12 cellular contexts compared by ENCODE assay signal in genomic region chr2:86140969-86141392, GRCh38. TPM values are rescaled to one million over a fixed set of nuclear protein-coding genes. Genes with fewer than 3 reads are reported as not detected.
DNase-seq lines count a peak whose midpoint lies in the region; ATAC-seq and TF ChIP-seq lines count a peak whose summit lies in the region.
"Had no signal": no experiment of that assay in that cellular context is flagged by ENCODE, and none has a peak within 500 bp of the region (broad histone marks: within the 10 kb centered on the region; RNA-seq: fewer than 3 reads in every experiment).

No MANE protein-coding gene starts in this region.

- no peak for DNase-seq in CD4-positive, alpha-beta T cell
- DNase-seq in activated T-helper 1 cell treated with anti-CD3 and anti-CD28 coated beads, Interleukin-12 subunit alpha, Interleukin-12 subunit beta, Interleukin-2, Interleukin-4 antibody, amounts not matched to agents 30 ng/mL and 10 ng/mL and 1 ng/mL, durations not matched to agents 14 hours and 24 hours and 36 hours (ENCODE audit: low spot score), result no peak
- DNase-seq in memory B cell (ENCODE audit: low spot score in 2 of 2) (no peak), GM10266 (ENCODE audit: extremely low spot score) (no peak)
- DNase-seq in stimulated activated CD4-positive, alpha-beta T cell treated with anti-CD3 and anti-CD28 coated beads, Interleukin-4, amount 100 ng/mL, for 4 hours, result no peak
- DNase-seq: activated T-cell treated with anti-CD3 and anti-CD28 coated beads, Interleukin-2, amount 50 U/mL, for 1 hour; body of pancreas had no signal

- peaks cover 19% of the 10 kb centered on the region for H3K4me1 Mint-ChIP-seq in CD4-positive, alpha-beta T cell (ENCODE audit: low read depth)
- H3K4me1 Mint-ChIP-seq in activated T-helper 1 cell treated with anti-CD3 and anti-CD28 coated beads, Interleukin-12 subunit alpha, Interleukin-12 subunit beta, Interleukin-2, Interleukin-4 antibody, amounts not matched to agents 30 ng/mL and 10 ng/mL and 1 ng/mL, durations not matched to agents 14 hours and 24 hours and 36 hours (ENCODE audit: low read depth), result peaks cover 12% of the 10 kb centered on the region
- H3K4me1 Mint-ChIP-seq in memory B cell, result no peaks in the 10 kb centered on the region
- H3K4me1 Mint-ChIP-seq: neural progenitor cell, WTC11 had no signal

- ATAC-seq in CD4-positive, alpha-beta T cell (ENCODE audit: poor library complexity), result no peak
- ATAC-seq in memory B cell (ENCODE audit: low read depth) (no peak), HG03039 (IDR thresholded peaks at IDR 0.05; ENCODE audit: unreplicated experiment) (no peak)
- ATAC-seq: body of pancreas, WTC11 had no signal

- no peaks in the 10 kb centered on the region for H3K9me3 ChIP-seq in CD4-positive, alpha-beta T cell (ENCODE audit: control insufficient read depth, low read length)
- H3K9me3 ChIP-seq: body of pancreas had no signal

- H3K9me3 Mint-ChIP-seq in CD4-positive, alpha-beta T cell, result no peaks in the 10 kb centered on the region
- H3K9me3 Mint-ChIP-seq in activated T-helper 1 cell treated with anti-CD3 and anti-CD28 coated beads, Interleukin-12 subunit alpha, Interleukin-12 subunit beta, Interleukin-2, Interleukin-4 antibody, amounts not matched to agents 30 ng/mL and 10 ng/mL and 1 ng/mL, durations not matched to agents 14 hours and 24 hours and 36 hours, result no peaks in the 10 kb centered on the region
- H3K9me3 Mint-ChIP-seq in memory B cell, result no peaks in the 10 kb centered on the region
- H3K9me3 Mint-ChIP-seq: neural progenitor cell, WTC11 had no signal

- peak overlapping the region; percentile 14; the same call in 1 of the 2 replicates for H3K27ac ChIP-seq in 22Rv1
- no peak overlapping the region for H3K27ac ChIP-seq in CD4-positive, alpha-beta T cell (ENCODE audit: low read depth, low read length)
- H3K27ac ChIP-seq: body of pancreas, neural progenitor cell, skin epidermis had no signal

- H3K27ac Mint-ChIP-seq in CD4-positive, alpha-beta T cell, result peak overlapping the region; percentile 42
- peak overlapping the region; percentile 29 for H3K27ac Mint-ChIP-seq in activated T-helper 1 cell treated with anti-CD3 and anti-CD28 coated beads, Interleukin-12 subunit alpha, Interleukin-12 subunit beta, Interleukin-2, Interleukin-4 antibody, amounts not matched to agents 30 ng/mL and 10 ng/mL and 1 ng/mL, durations not matched to agents 14 hours and 24 hours and 36 hours
- H3K27ac Mint-ChIP-seq in memory B cell, result peak overlapping the region; percentile 38
- H3K27ac Mint-ChIP-seq: neural progenitor cell had no signal

- POLR2A ChIA-PET in CD4-positive, alpha-beta T cell (lab: Charles Lee), result interaction anchor here (0.9 kb wide), 1 partner anchor 35 kb away, joined by 3 read pairs; the partner anchor contains the start of genes POLR1A and PTCD3

- CTCF ChIA-PET in CD4-positive, alpha-beta T cell (lab: Charles Lee), result no interaction called here

- H3K36me3 Mint-ChIP-seq in CD4-positive, alpha-beta T cell (ENCODE audit: low read depth), result peaks cover 96% of the 10 kb centered on the region
- peaks cover 64% of the 10 kb centered on the region for H3K36me3 Mint-ChIP-seq in activated T-helper 1 cell treated with anti-CD3 and anti-CD28 coated beads, Interleukin-12 subunit alpha, Interleukin-12 subunit beta, Interleukin-2, Interleukin-4 antibody, amounts not matched to agents 30 ng/mL and 10 ng/mL and 1 ng/mL, durations not matched to agents 14 hours and 24 hours and 36 hours (ENCODE audit: low read depth)
- H3K36me3 Mint-ChIP-seq in memory B cell, result peaks cover 28% of the 10 kb centered on the region

- H3K4me3 Mint-ChIP-seq in CD4-positive, alpha-beta T cell, result no peak overlapping the region
- no peak overlapping the region for H3K4me3 Mint-ChIP-seq in activated T-helper 1 cell treated with anti-CD3 and anti-CD28 coated beads, Interleukin-12 subunit alpha, Interleukin-12 subunit beta, Interleukin-2, Interleukin-4 antibody, amounts not matched to agents 30 ng/mL and 10 ng/mL and 1 ng/mL, durations not matched to agents 14 hours and 24 hours and 36 hours
- no peak overlapping the region for H3K4me3 Mint-ChIP-seq in memory B cell
- H3K4me3 Mint-ChIP-seq: neural progenitor cell, WTC11 had no signal

- TF ChIP-seq CTCF in 22Rv1 (IDR thresholded peaks at IDR 0.05) (no peak), GM10266 (IDR thresholded peaks at IDR 0.05; ENCODE audit: control insufficient read depth, insufficient read depth, low read depth, missing control alignments) (no peak)
- no peak for TF ChIP-seq CTCF in CD4-positive, alpha-beta T cell (IDR thresholded peaks at IDR 0.05)

- intact Hi-C loops in CD4-positive, alpha-beta T cell (cut with DNase I, micrococcal nuclease), result no loop called here
- intact Hi-C loops in activated T-helper 1 cell treated with anti-CD3 and anti-CD28 coated beads, Interleukin-12 subunit alpha, Interleukin-12 subunit beta, Interleukin-2, Interleukin-4 antibody, amounts not matched to agents 30 ng/mL and 10 ng/mL and 1 ng/mL, durations not matched to agents 14 hours and 24 hours and 36 hours (cut with micrococcal nuclease), result no loop called here

- no peaks in the 10 kb centered on the region for H3K27me3 ChIP-seq in CD4-positive, alpha-beta T cell (ENCODE audit: control insufficient read depth, insufficient read depth, low read length)
- H3K27me3 ChIP-seq: body of pancreas, neural progenitor cell had no signal

- H3K27me3 Mint-ChIP-seq in CD4-positive, alpha-beta T cell, result no peaks in the 10 kb centered on the region
- H3K27me3 Mint-ChIP-seq in activated T-helper 1 cell treated with anti-CD3 and anti-CD28 coated beads, Interleukin-12 subunit alpha, Interleukin-12 subunit beta, Interleukin-2, Interleukin-4 antibody, amounts not matched to agents 30 ng/mL and 10 ng/mL and 1 ng/mL, durations not matched to agents 14 hours and 24 hours and 36 hours (ENCODE audit: insufficient read depth), result no peaks in the 10 kb centered on the region
- H3K27me3 Mint-ChIP-seq in memory B cell, result no peaks in the 10 kb centered on the region

RNA-seq across cellular contexts. Expression of gene PTCD3, which starts 34.9 kb away (rescaled TPM):
- total RNA-seq in CD4-positive, alpha-beta T cell, result 100 to 1,000 TPM; 154 to 161 TPM
- total RNA-seq in activated T-helper 1 cell treated with anti-CD3 and anti-CD28 coated beads, Interleukin-12 subunit alpha, Interleukin-12 subunit beta, Interleukin-2, Interleukin-4 antibody, amounts not matched to agents 30 ng/mL and 10 ng/mL and 1 ng/mL, durations not matched to agents 14 hours and 24 hours and 36 hours, result 164 and 165 TPM in 2 replicates

RNA-seq across cellular contexts. Expression of gene POLR1A, which starts 35.3 kb away (rescaled TPM):
- total RNA-seq in CD4-positive, alpha-beta T cell, result 10 to 100 TPM; 13.1 to 13.4 TPM
- 69.7 and 74.6 TPM in 2 replicates for total RNA-seq in activated T-helper 1 cell treated with anti-CD3 and anti-CD28 coated beads, Interleukin-12 subunit alpha, Interleukin-12 subunit beta, Interleukin-2, Interleukin-4 antibody, amounts not matched to agents 30 ng/mL and 10 ng/mL and 1 ng/mL, durations not matched to agents 14 hours and 24 hours and 36 hours

RNA-seq across cellular contexts. Expression of gene IMMT, which starts 54.3 kb away (rescaled TPM):
- 10 to 100 TPM; 39.5 to 40.8 TPM for total RNA-seq in CD4-positive, alpha-beta T cell
- 164 and 166 TPM in 2 replicates for total RNA-seq in activated T-helper 1 cell treated with anti-CD3 and anti-CD28 coated beads, Interleukin-12 subunit alpha, Interleukin-12 subunit beta, Interleukin-2, Interleukin-4 antibody, amounts not matched to agents 30 ng/mL and 10 ng/mL and 1 ng/mL, durations not matched to agents 14 hours and 24 hours and 36 hours

RNA-seq across cellular contexts. Expression of gene MRPL35, which starts 58.3 kb away (rescaled TPM):
- 1 to 10 TPM; 5.4 to 6.1 TPM for total RNA-seq in CD4-positive, alpha-beta T cell
- 63.1 and 63.8 TPM in 2 replicates for total RNA-seq in activated T-helper 1 cell treated with anti-CD3 and anti-CD28 coated beads, Interleukin-12 subunit alpha, Interleukin-12 subunit beta, Interleukin-2, Interleukin-4 antibody, amounts not matched to agents 30 ng/mL and 10 ng/mL and 1 ng/mL, durations not matched to agents 14 hours and 24 hours and 36 hours
